17 cellular contexts compared by ENCODE assay signal in the genomic region with DNA sequence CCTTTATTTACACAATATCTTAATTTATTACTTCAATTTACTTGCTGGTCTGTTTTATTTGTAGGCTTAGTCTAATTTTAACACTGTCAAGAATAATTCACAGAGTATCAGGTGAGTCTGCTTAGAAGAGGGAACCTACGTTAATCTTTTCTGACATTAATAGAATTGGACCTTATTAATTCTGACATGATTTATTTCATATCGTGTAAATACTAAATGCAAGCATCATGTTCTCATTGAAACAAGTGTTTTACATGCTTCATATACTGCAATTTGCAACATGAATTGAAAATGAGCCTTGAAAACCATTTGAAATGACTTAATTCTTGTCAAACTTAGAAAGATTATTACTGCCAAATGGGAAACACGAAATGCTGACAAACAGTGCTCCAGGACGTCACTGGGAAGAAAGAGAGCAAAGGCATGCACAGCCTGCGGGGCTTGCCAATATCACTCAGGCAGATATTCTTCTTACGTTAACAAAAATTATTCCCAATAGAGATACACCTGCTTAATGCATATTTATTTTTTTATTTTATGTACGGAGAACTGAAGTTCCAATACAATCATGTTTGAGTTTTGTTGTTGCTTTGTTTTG.
"Had no signal": no experiment of that assay in that cellular context is flagged by ENCODE, and none has a peak within 500 bp of the region (broad histone marks: within the 10 kb centered on the region; RNA-seq: fewer than 3 reads in every experiment).

No MANE protein-coding gene starts in this region.

- H3K27me3 Mint-ChIP-seq: type B pancreatic cell had no signal

- H3K27me3 ChIP-seq: brain microvascular endothelial cell, foreskin keratinocyte, heart left ventricle, suprapubic skin had no signal

- H3K4me1 ChIP-seq: heart left ventricle, suprapubic skin had no signal

- H3K4me3 Mint-ChIP-seq: activated naive CD4-positive, alpha-beta T cell treated with anti-CD3 and anti-CD28 coated beads, Interleukin-2, amount 50 U/mL, for 24 hours; T-helper 2 cell treated with Interferon-gamma antibody and Interleukin-4, amounts not matched to agents 5 μg/mL and 100 μg/mL, for 36 hours; type B pancreatic cell had no signal

- DNase-seq: activated effector memory CD4-positive, alpha-beta T cell treated with Interleukin-2 at 50 U/mL for 16 hours; activated T-cell treated with anti-CD3 and anti-CD28 coated beads, Interleukin-2, amount 50 U/mL, for 1 hour; amygdala; brain microvascular endothelial cell; cerebellar nuclear complex; dermis blood vessel endothelial cell; foreskin keratinocyte; heart left ventricle; islet precursor cell; left ventricle myocardium superior; stimulated activated CD4-positive, alpha-beta T cell treated with anti-CD3 and anti-CD28 coated beads, Interleukin-2, amount 100 ng/mL, for 24 hours; stimulated activated naive CD4-positive, alpha-beta T cell treated with Interleukin-2 at 50 U/mL for 16 hours had no signal

- H3K36me3 ChIP-seq: brain microvascular endothelial cell, heart left ventricle, suprapubic skin had no signal

- H3K4me1 Mint-ChIP-seq: activated naive CD4-positive, alpha-beta T cell treated with anti-CD3 and anti-CD28 coated beads, Interleukin-2, amount 50 U/mL, for 24 hours had no signal

- H3K36me3 Mint-ChIP-seq: activated naive CD4-positive, alpha-beta T cell treated with anti-CD3 and anti-CD28 coated beads, Interleukin-2, amount 50 U/mL, for 24 hours; type B pancreatic cell had no signal

- H3K9me3 Mint-ChIP-seq: activated naive CD4-positive, alpha-beta T cell treated with anti-CD3 and anti-CD28 coated beads, Interleukin-2, amount 50 U/mL, for 24 hours; T-helper 2 cell treated with Interferon-gamma antibody and Interleukin-4, amounts not matched to agents 5 μg/mL and 100 μg/mL, for 36 hours had no signal

- H3K9me3 ChIP-seq: suprapubic skin had no signal

- H3K4me3 ChIP-seq: heart left ventricle, suprapubic skin had no signal

- H3K27ac ChIP-seq: brain microvascular endothelial cell, foreskin keratinocyte, heart left ventricle, suprapubic skin had no signal

- ATAC-seq: foreskin keratinocyte, heart left ventricle, left ventricle myocardium superior, right cardiac atrium had no signal

- H3K27ac Mint-ChIP-seq: activated naive CD4-positive, alpha-beta T cell treated with anti-CD3 and anti-CD28 coated beads, Interleukin-2, amount 50 U/mL, for 24 hours; T-helper 2 cell treated with Interferon-gamma antibody and Interleukin-4, amounts not matched to agents 5 μg/mL and 100 μg/mL, for 36 hours; type B pancreatic cell had no signal
